ENCODE assay signal across 19 cellular contexts in genomic region chr12:116027551-116027821, GRCh38.
A peak's percentile ranks its signal among the peaks of the same experiment; 100 is the strongest.
DNase-seq lines count a peak whose midpoint lies in the region; ATAC-seq and TF ChIP-seq lines count a peak whose summit lies in the region.
"Had no signal": no experiment of that assay in that cellular context is flagged by ENCODE, and none has a peak within 500 bp of the region (broad histone marks: within the 10 kb centered on the region; RNA-seq: fewer than 3 reads in every experiment).

No MANE protein-coding gene starts in this region.

- peaks cover 45% of the 10 kb centered on the region for H3K4me1 Mint-ChIP-seq in activated CD4-positive, alpha-beta T cell treated with anti-CD3 and anti-CD28 coated beads for 36 hours

- H3K4me1 ChIP-seq in psoas muscle: peaks cover 40% of the 10 kb centered on the region

- no peak overlapping the region for H3K4me3 ChIP-seq in psoas muscle
- H3K4me3 ChIP-seq: BLaER1 treated with 17β-estradiol and CSF1 and Interleukin-3, amounts not matched to agents 10 nM and 100 nM had no signal

- H3K9me3 ChIP-seq in psoas muscle: no peaks in the 10 kb centered on the region
- H3K9me3 ChIP-seq: SK-N-SH had no signal

- TF ChIP-seq CTCF in psoas muscle (IDR thresholded peaks at IDR 0.05): no peak
- TF ChIP-seq CTCF in RWPE1 (conservative IDR thresholded peaks at IDR 0.05; ENCODE audit: low read depth): no peak

- H3K36me3 Mint-ChIP-seq in activated CD4-positive, alpha-beta T cell treated with anti-CD3 and anti-CD28 coated beads for 36 hours (ENCODE audit: low read depth): no peaks in the 10 kb centered on the region

- POLR2A ChIA-PET in activated CD4-positive, alpha-beta T cell treated with anti-CD3 and anti-CD28 coated beads for 36 hours (lab: Charles Lee): no interaction called here
- POLR2A ChIA-PET in RWPE1 (lab: Yijun Ruan, JAX; ENCODE audit: low non-redundant PET): no interaction called here

- no peak for DNase-seq in activated CD4-positive, alpha-beta T cell treated with anti-CD3 and anti-CD28 coated beads for 36 hours
- DNase-seq in activated CD4-positive, alpha-beta T cell treated with anti-CD3 and anti-CD28 coated beads for 48 hours: no peak
- DNase-seq in MV-4-11 (lab: John Stamatoyannopoulos, UW) (peak; percentile 10), cerebellar cortex (ENCODE audit: low spot score) (peak; percentile 72), psoas muscle (no peak), RWPE1 (ENCODE audit: low spot score) (no peak), AG20443 (ENCODE audit: low spot score) (no peak)
- DNase-seq: GOT3, HFFc6, KG1, NCI-H1105 treated with DMSO at 0.1 percent for 48 hours, NCI-H1694 treated with DMSO at 0.1 percent for 48 hours, NCI-H446 treated with DMSO at 0.1 percent for 48 hours, NCI-H748 treated with DMSO at 0.1 percent for 48 hours, SHP77, SK-N-SH had no signal

- H3K27me3 Mint-ChIP-seq in activated CD4-positive, alpha-beta T cell treated with anti-CD3 and anti-CD28 coated beads for 36 hours: no peaks in the 10 kb centered on the region

- H3K27me3 ChIP-seq in psoas muscle (ENCODE audit: insufficient read depth in 3 of 3, low read length in 2 of 3): no peaks in the 10 kb centered on the region
- H3K27me3 ChIP-seq: BLaER1 treated with 17β-estradiol and CSF1 and Interleukin-3, amounts not matched to agents 10 nM and 100 nM had no signal

- intact Hi-C loops in activated CD4-positive, alpha-beta T cell treated with anti-CD3 and anti-CD28 coated beads for 36 hours (cut with DNase I, micrococcal nuclease): no loop called here
- intact Hi-C loops in psoas muscle (cut with DNase I): no loop called here

- H3K9me3 Mint-ChIP-seq in activated CD4-positive, alpha-beta T cell treated with anti-CD3 and anti-CD28 coated beads for 36 hours (ENCODE audit: low read depth): no peaks in the 10 kb centered on the region
- H3K9me3 Mint-ChIP-seq: HFFc6 had no signal

- WGBS in psoas muscle, 3 donors: 77 to 95% (median 85%) methylated on average over 4 of the region's 4 CpGs

- no peak overlapping the region for H3K27ac ChIP-seq in psoas muscle
- no peak overlapping the region for H3K27ac ChIP-seq in RWPE1
- H3K27ac ChIP-seq: BLaER1 treated with 17β-estradiol and CSF1 and Interleukin-3, amounts not matched to agents 10 nM and 100 nM had no signal

- no peak for ATAC-seq in activated CD4-positive, alpha-beta T cell treated with anti-CD3 and anti-CD28 coated beads for 36 hours
- ATAC-seq in psoas muscle (peak in 3 of 4 donors; percentile 40 to 60 (median 57)), GM19351 (IDR thresholded peaks at IDR 0.05; ENCODE audit: unreplicated experiment) (no peak)
- ATAC-seq: HepG2 had no signal

- CTCF ChIA-PET in activated CD4-positive, alpha-beta T cell treated with anti-CD3 and anti-CD28 coated beads for 36 hours (lab: Charles Lee): no interaction called here
- CTCF ChIA-PET in RWPE1 (lab: Yijun Ruan, JAX): no interaction called here

- H3K27ac Mint-ChIP-seq in activated CD4-positive, alpha-beta T cell treated with anti-CD3 and anti-CD28 coated beads for 36 hours: peak overlapping the region; percentile 53
- H3K27ac Mint-ChIP-seq: HFFc6 had no signal

- no peaks in the 10 kb centered on the region for H3K36me3 ChIP-seq in psoas muscle (ENCODE audit: insufficient read depth in 1 of 2, low read depth in 1 of 2)

- no peak overlapping the region for H3K4me3 Mint-ChIP-seq in activated CD4-positive, alpha-beta T cell treated with anti-CD3 and anti-CD28 coated beads for 36 hours
- H3K4me3 Mint-ChIP-seq: HFFc6 had no signal

Comparison
In these comparisons a context has a peak if more than half of its experiments do, and no peak if none do; other contexts are left out.
1. ATAC-seq: peak in psoas muscle (3 of 4); none in activated CD4-positive, alpha-beta T cell treated with anti-CD3 and anti-CD28 coated beads for 36 hours (single experiment) and GM19351 (single experiment).
2. DNase-seq: peak in MV-4-11 (single experiment) and cerebellar cortex (single experiment); none in activated CD4-positive, alpha-beta T cell treated with anti-CD3 and anti-CD28 coated beads for 36 hours (single experiment), activated CD4-positive, alpha-beta T cell treated with anti-CD3 and anti-CD28 coated beads for 48 hours (single experiment), psoas muscle (0 of 2), RWPE1 (single experiment) and AG20443 (single experiment).